8 cellular contexts compared by ENCODE assay signal in the genomic region with DNA sequence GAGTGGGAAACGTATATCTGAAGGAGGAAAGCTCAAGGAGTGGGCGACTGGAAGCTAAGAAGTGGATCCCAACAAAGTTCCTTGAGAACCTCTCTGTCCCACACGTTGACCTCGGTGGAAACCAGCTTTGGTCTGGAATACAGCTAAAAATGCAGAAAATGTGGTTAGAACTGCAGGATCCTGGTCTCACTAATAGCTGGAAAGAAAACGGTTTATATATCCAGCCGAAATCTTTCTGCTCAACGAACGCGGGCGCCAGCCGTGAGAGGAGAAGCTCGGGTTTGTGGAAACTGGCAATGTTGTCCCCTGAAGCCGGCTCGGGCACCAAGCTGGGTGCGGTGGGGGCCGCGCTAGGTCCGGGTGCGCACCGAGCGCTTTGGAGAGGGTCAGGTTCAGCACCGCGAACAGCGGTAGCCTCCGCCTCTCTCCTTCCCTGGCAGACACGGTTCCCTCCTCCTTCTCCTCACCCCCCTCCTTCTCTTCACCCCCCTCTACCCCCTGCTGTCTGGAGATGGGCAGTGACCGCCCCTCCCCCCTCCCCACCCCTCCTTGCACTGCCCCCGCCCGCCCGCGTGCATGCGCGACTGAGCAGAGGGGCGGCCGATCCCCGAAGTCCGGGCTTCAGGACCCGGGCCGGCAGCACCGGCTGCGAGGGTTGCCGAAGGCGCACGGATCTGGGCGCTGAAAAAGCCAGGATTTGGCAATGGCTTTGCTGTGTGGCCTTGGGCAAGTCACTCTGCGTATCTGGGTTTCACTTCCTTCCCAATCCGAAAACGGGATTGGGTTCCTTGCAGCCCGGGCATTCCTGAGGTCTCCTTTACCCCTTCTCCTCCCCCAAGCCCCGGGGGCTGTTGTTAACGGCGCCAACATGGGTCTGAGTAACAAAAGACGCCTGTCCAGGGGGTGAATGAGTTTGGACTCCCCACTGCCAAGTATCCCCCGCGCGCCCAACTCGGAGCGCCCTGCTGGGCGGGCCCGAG. TPM values are rescaled to one million over a fixed set of nuclear protein-coding genes. Genes with fewer than 3 reads are reported as not detected.
DNase-seq lines count a peak whose midpoint lies in the region; ATAC-seq, FAIRE-seq and TF ChIP-seq lines count a peak whose summit lies in the region.

SKOR1 (plus strand) TSS at position 610 of the 980 bp plus-strand sequence; CDS start at position 704, 94 bp downstream.

- no peak for TF ChIP-seq POLR2A in endothelial cell of umbilical vein (IDR thresholded peaks at IDR 0.05; ENCODE audit: low read depth, low read length)

- H3K36me3 ChIP-seq in ES-I3 (ENCODE audit: insufficient read depth, low read length) (no peaks in the 10 kb centered on the region), OCI-LY7 (ENCODE audit: insufficient read depth, low read length) (no peaks in the 10 kb centered on the region), endothelial cell of umbilical vein (ENCODE audit: control insufficient read depth in 2 of 2, extremely low read depth in 1 of 2, insufficient read depth in 2 of 2, low read length in 2 of 2) (no peaks in the 10 kb centered on the region), neuronal stem cell (replicated peaks in 1 of 2; ENCODE audit: control insufficient read depth in 2 of 2, insufficient read depth in 2 of 2, low read length in 2 of 2) (no peaks in the 10 kb centered on the region)

- H3K79me2 ChIP-seq in OCI-LY7 (ENCODE audit: insufficient read depth, low read depth, low read length) (no peaks in the 10 kb centered on the region), endothelial cell of umbilical vein (ENCODE audit: control insufficient read depth, insufficient read depth, low read length) (no peaks in the 10 kb centered on the region)

- H3K23ac ChIP-seq in neuronal stem cell (ENCODE audit: low read depth, low read length, poor library complexity) = peak within 1 kb of the TSS; percentile 98

- no CpG with 5 or more reads among the region's 60 CpGs for WGBS in neuronal stem cell (ENCODE audit: extremely low coverage in 2 of 2, insufficient read length in 2 of 2, insufficient replicate concordance in 1 of 2), 2 donors

- peaks cover 4% of the 10 kb centered on the region; the same call in 1 of the 2 replicates for H3K4me1 ChIP-seq in ES-I3 (ENCODE audit: insufficient read depth, low read length)
- H3K4me1 ChIP-seq in OCI-LY7 (ENCODE audit: insufficient read depth, low read length, poor library complexity, severe bottlenecking) = peaks cover 10% of the 10 kb centered on the region
- peaks cover 2% of the 10 kb centered on the region for H3K4me1 ChIP-seq in endothelial cell of umbilical vein (ENCODE audit: control insufficient read depth, extremely low read depth, insufficient read depth, low read length)
- H3K4me1 ChIP-seq in neuronal stem cell (ENCODE audit: control insufficient read depth in 2 of 2, insufficient read depth in 1 of 2, low read depth in 1 of 2, low read length in 2 of 2) = peaks cover 5 to 22% of the 10 kb centered on the region in 2 donors

- no peak within 1 kb of the TSS for H2BK120ac ChIP-seq in neuronal stem cell (ENCODE audit: low read depth, low read length)

- peak within 1 kb of the TSS; percentile 11 for H2BK5ac ChIP-seq in neuronal stem cell (ENCODE audit: low read length)

- CTCF ChIA-PET in OCI-LY7 (lab: Charles Lee; ENCODE audit: unreplicated experiment) (no interaction called here), endothelial cell of umbilical vein (lab: Charles Lee) (interaction anchor here (0.8 to 1.5 kb wide), 5 partner anchors 11 to 878 kb away, joined by 3 to 6 read pairs (median 3); no protein-coding TSS in a partner anchor), RWPE1 (lab: Yijun Ruan, JAX) (interaction anchor here (0.6 to 1.1 kb wide), 4 partner anchors 21 to 521 kb away, joined by 3 to 5 read pairs (median 3); no protein-coding TSS in a partner anchor)

- peaks cover 77 to 98% of the 10 kb centered on the region in 2 experiments for H3K27me3 ChIP-seq in endothelial cell of umbilical vein (ENCODE audit: control insufficient read depth in 2 of 2, insufficient read depth in 2 of 2, low read length in 2 of 2)
- H3K27me3 ChIP-seq in neuronal stem cell (ENCODE audit: control insufficient read depth in 3 of 3, insufficient read depth in 3 of 3, low read depth in 1 of 3, low read length in 3 of 3) = peaks cover 91 to 99% (median 99%) of the 10 kb centered on the region in 3 experiments

- H4K20me1 ChIP-seq in OCI-LY7 (ENCODE audit: insufficient read depth, low read length) (no peaks in the 10 kb centered on the region), endothelial cell of umbilical vein (replicated peaks; ENCODE audit: control insufficient read depth, extremely low read depth, insufficient read depth, low read length) (no peaks in the 10 kb centered on the region)

- H3K9ac ChIP-seq in ES-I3 (ENCODE audit: low read depth, low read length) (peak within 1 kb of the TSS; percentile 6; the same call in 1 of the 2 replicates), endothelial cell of umbilical vein (replicated peaks; ENCODE audit: extremely low read depth, insufficient read depth, low read length) (no peak within 1 kb of the TSS), neuronal stem cell (ENCODE audit: low read depth, low read length, poor library complexity) (no peak within 1 kb of the TSS)

- no peak within 1 kb of the TSS for H2AK5ac ChIP-seq in neuronal stem cell (ENCODE audit: low read depth, low read length)

- DNase-seq in OCI-LY7 (ENCODE audit: low spot score) (no peak), endothelial cell of umbilical vein (ENCODE audit: low read depth, low spot score) (no peak), neuronal stem cell (ENCODE audit: low spot score) (no peak), NCI-H510A treated with DMSO at 0.1 percent for 48 hours (lab: John Stamatoyannopoulos, UW) (no peak), cerebellar nuclear complex (lab: John Stamatoyannopoulos, UW) (no peak), RWPE1 (ENCODE audit: low spot score) (no peak)

- H4K8ac ChIP-seq in neuronal stem cell (ENCODE audit: low read depth, low read length) = no peak within 1 kb of the TSS

- H3K14ac ChIP-seq in neuronal stem cell (ENCODE audit: low read length) = peak within 1 kb of the TSS; percentile 71

- FAIRE-seq in endothelial cell of umbilical vein (lab: Jason Lieb, UNC) = no peak

- dilution Hi-C loops in endothelial cell of umbilical vein (cut with MboI; ENCODE audit: extremely low pct_ligation_motif_present, low sequenced_read_pairs) = no loop called here

- no peak within 1 kb of the TSS for H2BK12ac ChIP-seq in neuronal stem cell (ENCODE audit: low read length)

- no peaks in the 10 kb centered on the region for H3K9me2 ChIP-seq in OCI-LY7 (ENCODE audit: insufficient read depth, low read length)

- intact Hi-C loops in OCI-LY7 (cut with micrococcal nuclease; ENCODE audit: unreplicated experiment) = no loop called here
- intact Hi-C loops in endothelial cell of umbilical vein (cut with micrococcal nuclease) = no loop called here

- no peak within 1 kb of the TSS for H2BK15ac ChIP-seq in neuronal stem cell (ENCODE audit: low read length)

- no peak within 1 kb of the TSS for H4K91ac ChIP-seq in neuronal stem cell (ENCODE audit: low read depth, low read length, poor library complexity)

- H2AFZ ChIP-seq in OCI-LY7 (ENCODE audit: low read length) (no peak within 1 kb of the TSS), endothelial cell of umbilical vein (ENCODE audit: low read depth, low read length) (no peak within 1 kb of the TSS), neuronal stem cell (ENCODE audit: low read length) (peak within 1 kb of the TSS; percentile 42)

- H3K9me3 ChIP-seq in ES-I3 (ENCODE audit: control insufficient read depth, insufficient read depth, low read length) (no peaks in the 10 kb centered on the region), OCI-LY7 (ENCODE audit: low read length) (no peaks in the 10 kb centered on the region), endothelial cell of umbilical vein (replicated peaks; ENCODE audit: control insufficient read depth, insufficient read depth, low read length) (no peaks in the 10 kb centered on the region), neuronal stem cell (replicated peaks in 1 of 2; ENCODE audit: control insufficient read depth in 2 of 2, insufficient read depth in 1 of 2, low read depth in 1 of 2, low read length in 2 of 2) (peaks cover 2 to 7% of the 10 kb centered on the region in 2 donors)

- POLR2A ChIA-PET in OCI-LY7 (lab: Charles Lee) = interaction anchor here (1.0 to 1.4 kb wide), 2 partner anchors 13 to 41 kb away, joined by 3 read pairs; no protein-coding TSS in a partner anchor
- POLR2A ChIA-PET in endothelial cell of umbilical vein (lab: Charles Lee) = no interaction called here
- POLR2A ChIA-PET in RWPE1 (lab: Yijun Ruan, JAX; ENCODE audit: low non-redundant PET) = no interaction called here

- H3K4ac ChIP-seq in neuronal stem cell (ENCODE audit: low read length) = no peak within 1 kb of the TSS

- H3K79me1 ChIP-seq in neuronal stem cell (ENCODE audit: low read depth, low read length) = peaks cover 6% of the 10 kb centered on the region

- peak within 1 kb of the TSS; percentile 84; the same call in 1 of the 2 replicates for H3K4me2 ChIP-seq in OCI-LY7 (ENCODE audit: low read length)
- H3K4me2 ChIP-seq in endothelial cell of umbilical vein (ENCODE audit: insufficient read depth, low read length) = peak within 1 kb of the TSS; percentile 11
- H3K4me2 ChIP-seq in neuronal stem cell (ENCODE audit: insufficient read depth, low read length, poor library complexity, severe bottlenecking) = no peak within 1 kb of the TSS

- no peak for ATAC-seq in HG03354 (IDR thresholded peaks at IDR 0.05; ENCODE audit: poor library complexity, severe bottlenecking, unreplicated experiment)

- H3K18ac ChIP-seq in neuronal stem cell (ENCODE audit: low read length) = peak within 1 kb of the TSS; percentile 31

- H3K4me3 ChIP-seq in OCI-LY7 (ENCODE audit: low read depth, low read length, poor library complexity, severe bottlenecking) = no peak within 1 kb of the TSS
- no peak within 1 kb of the TSS for H3K4me3 ChIP-seq in endothelial cell of umbilical vein (replicated peaks in 1 of 3; ENCODE audit: insufficient read depth in 1 of 3, low read depth in 1 of 3, low read length in 3 of 3)
- peak within 1 kb of the TSS in 1 of 2 donors; percentile 56 for H3K4me3 ChIP-seq in neuronal stem cell (ENCODE audit: low read length in 2 of 2)

- H3K27ac ChIP-seq in OCI-LY7 (ENCODE audit: low read depth, low read length, poor library complexity, severe bottlenecking) = no peak within 1 kb of the TSS
- H3K27ac ChIP-seq in endothelial cell of umbilical vein (ENCODE audit: insufficient read depth, low read depth, low read length) = no peak within 1 kb of the TSS
- H3K27ac ChIP-seq in neuronal stem cell (replicated peaks; ENCODE audit: low read length) = no peak within 1 kb of the TSS
- H3K27ac ChIP-seq in RWPE1 = no peak within 1 kb of the TSS

- TF ChIP-seq CTCF in OCI-LY7 (conservative IDR thresholded peaks at IDR 0.05; ENCODE audit: low read length) (no peak), endothelial cell of umbilical vein (IDR thresholded peaks at IDR 0.05; ENCODE audit: extremely low read depth in 1 of 2, insufficient read depth in 1 of 2, low read depth in 1 of 2, low read length in 2 of 2) (no peak), RWPE1 (conservative IDR thresholded peaks at IDR 0.05; ENCODE audit: low read depth) (no peak)

- H3K9me1 ChIP-seq in endothelial cell of umbilical vein (replicated peaks; ENCODE audit: control insufficient read depth, extremely low read depth, insufficient read depth, low read length) = no peaks in the 10 kb centered on the region

- BruUV-seq in OCI-LY7 (replicated peaks; lab: Mats Ljungman, UMichigan) (no TSS peak), endothelial cell of umbilical vein (replicated peaks; lab: Mats Ljungman, UMichigan) (no TSS peak)

RNA-seq across cellular contexts. Expression of gene SKOR1, which starts in this region (rescaled TPM):
- 1.1 and 1.5 TPM in 2 replicates for total RNA-seq in OCI-LY7 (2014; rRNA removed; shearing (Covaris generic))
- total RNA-seq in OCI-LY7 (2022) (1.0 and 1.6 TPM in 2 replicates), endothelial cell of umbilical vein (0.09 and 0.15 TPM in 2 replicates)
- polyA plus RNA-seq in endothelial cell of umbilical vein = 0.05 and 0.06 TPM in 2 replicates
- polyA plus RNA-seq in endothelial cell of umbilical vein (2011; cell fraction: cytosol; rRNA removed) = 0.03 and 0.06 TPM in 2 replicates
- 0.17 and 0.25 TPM in 2 replicates for polyA plus RNA-seq in endothelial cell of umbilical vein (2011; cell fraction: nucleus; rRNA removed)
- polyA plus RNA-seq in endothelial cell of umbilical vein (2012) = 0.07 TPM in 1 of 2 replicates, not detected in the other
- 0.13 and 0.15 TPM in 2 replicates for polyA minus RNA-seq in endothelial cell of umbilical vein
- 0.41 TPM for polyA minus RNA-seq in endothelial cell of umbilical vein (2011; cell fraction: cytosol; rRNA and poly(A)+ RNA removed)
- 0.19 and 0.58 TPM in 2 replicates for polyA minus RNA-seq in endothelial cell of umbilical vein (2011; cell fraction: nucleus; rRNA and poly(A)+ RNA removed)
- 0.24 TPM for polyA plus RNA-seq in neuronal stem cell (2013, experiment 1 of 2)
- polyA plus RNA-seq in neuronal stem cell (2013, experiment 2 of 2) = 0.21 TPM
